Comparison of ENCODE assay signal across 20 cellular contexts in the genomic region with DNA sequence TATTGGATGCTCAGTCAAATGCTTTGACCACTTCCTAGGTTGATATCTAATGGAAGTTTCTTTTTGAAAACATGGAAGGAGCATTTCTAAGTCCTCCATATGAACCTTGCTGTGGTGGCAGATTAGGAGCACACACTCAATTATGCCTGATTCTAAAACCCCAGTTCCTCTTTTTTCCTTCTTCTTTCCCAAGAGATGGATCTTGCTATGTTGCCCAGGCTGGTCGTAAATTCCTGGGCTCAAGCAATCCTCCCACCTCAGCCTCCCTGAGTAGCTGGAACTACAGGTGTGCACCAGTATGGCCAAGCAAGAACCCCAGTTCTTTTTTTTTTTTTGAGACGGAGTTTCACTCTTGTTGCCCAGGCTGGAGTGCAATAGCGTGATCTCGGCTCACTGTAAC. TPM values are rescaled to one million over a fixed set of nuclear protein-coding genes. Genes with fewer than 3 reads are reported as not detected.
DNase-seq lines count a peak whose midpoint lies in the region; ATAC-seq and TF ChIP-seq lines count a peak whose summit lies in the region.
"Had no signal": no experiment of that assay in that cellular context is flagged by ENCODE, and none has a peak within 500 bp of the region (broad histone marks: within the 10 kb centered on the region; RNA-seq: fewer than 3 reads in every experiment).

No MANE protein-coding gene starts in this region.

- H3K27me3 Mint-ChIP-seq in MCF 10A (ENCODE audit: insufficient read depth, unreplicated experiment): no peaks in the 10 kb centered on the region

- 97 to 98% (median 98%) methylated on average over 4 of the region's 4 CpGs for WGBS in psoas muscle, 3 donors
- 84 to 94% methylated on average over 4 of the region's 4 CpGs for WGBS in lower leg skin, 2 donors

- no peaks in the 10 kb centered on the region for H3K36me3 ChIP-seq in breast epithelium
- peaks cover 0 to 6% of the 10 kb centered on the region in 2 donors for H3K36me3 ChIP-seq in ascending aorta
- no peaks in the 10 kb centered on the region for H3K36me3 ChIP-seq in psoas muscle (ENCODE audit: insufficient read depth in 1 of 2, low read depth in 1 of 2)
- H3K36me3 ChIP-seq: BE2C had no signal

- H3K27ac ChIP-seq in breast epithelium (no peak overlapping the region), ascending aorta (peak overlapping the region; percentile 78 to 82), psoas muscle (no peak overlapping the region)

- no peak overlapping the region for H3K4me3 Mint-ChIP-seq in MCF 10A (ENCODE audit: unreplicated experiment)
- H3K4me3 Mint-ChIP-seq: CD4-positive, CD25-positive, alpha-beta regulatory T cell had no signal

- no peak for ATAC-seq in psoas muscle
- no peak for ATAC-seq in GM21447 (IDR thresholded peaks at IDR 0.05; ENCODE audit: unreplicated experiment)
- no peak for ATAC-seq in GM21526 (IDR thresholded peaks at IDR 0.05; ENCODE audit: low FRiP score, unreplicated experiment)

- H3K36me3 Mint-ChIP-seq in MCF 10A (ENCODE audit: insufficient read depth, unreplicated experiment): peaks cover 4% of the 10 kb centered on the region
- H3K36me3 Mint-ChIP-seq: CD4-positive, CD25-positive, alpha-beta regulatory T cell had no signal

- DNase-seq in breast epithelium (ENCODE audit: low spot score in 2 of 2) (no peak), MCF 10A (ENCODE audit: unreplicated experiment) (no peak), ascending aorta (ENCODE audit: low spot score in 2 of 2) (no peak), psoas muscle (no peak), NCI-H526 (lab: John Stamatoyannopoulos, UW) (no peak), lower leg skin (ENCODE audit: low spot score in 2 of 2) (no peak)
- DNase-seq: BE2C; CD4-positive, CD25-positive, alpha-beta regulatory T cell; GF-D8; NCI-H1694 treated with DMSO at 0.1 percent for 48 hours; NCI-H748 treated with DMSO at 0.1 percent for 48 hours; NK-92 treated with Interleukin-12 subunit alpha and Interleukin-12 subunit beta, amount 100 ng/mL, for 24 hours; Right ventricle myocardium superior had no signal

- no TSS peak for BruUV-seq in MCF 10A (replicated peaks; lab: Mats Ljungman, UMichigan)

- intact Hi-C loops in breast epithelium (cut with DNase I; ENCODE audit: low total_unique reads): no loop called here
- intact Hi-C loops in MCF 10A (cut with micrococcal nuclease): no loop called here
- intact Hi-C loops in ascending aorta (cut with DNase I): loop anchor here (5.0 kb wide), 3 partner anchors 102 to 158 kb away; partner anchors contain the start of gene IRAG1
- intact Hi-C loops in psoas muscle (cut with DNase I): no loop called here
- intact Hi-C loops in lower leg skin (cut with DNase I; ENCODE audit: low total_unique reads): no loop called here

- TF ChIP-seq CTCF in breast epithelium (IDR thresholded peaks at IDR 0.05) (no peak), MCF 10A (IDR thresholded peaks at IDR 0.05; ENCODE audit: unreplicated experiment) (no peak), ascending aorta (IDR thresholded peaks at IDR 0.05) (no peak), psoas muscle (IDR thresholded peaks at IDR 0.05) (no peak), lower leg skin (IDR thresholded peaks at IDR 0.05) (no peak)

- H3K9me3 ChIP-seq in breast epithelium (no peaks in the 10 kb centered on the region), ascending aorta (no peaks in the 10 kb centered on the region), psoas muscle (no peaks in the 10 kb centered on the region)
- H3K9me3 ChIP-seq: BE2C had no signal

- TF ChIP-seq POLR2A in breast epithelium (IDR thresholded peaks at IDR 0.05): no peak
- no peak for TF ChIP-seq POLR2A in lower leg skin (IDR thresholded peaks at IDR 0.05)

- H3K4me1 ChIP-seq in breast epithelium (no peaks in the 10 kb centered on the region), ascending aorta (peaks cover 0 to 32% of the 10 kb centered on the region in 2 donors), psoas muscle (peaks cover 6% of the 10 kb centered on the region)
- H3K4me1 ChIP-seq: BE2C had no signal

- no peaks in the 10 kb centered on the region for H3K9me3 Mint-ChIP-seq in MCF 10A (ENCODE audit: unreplicated experiment)
- H3K9me3 Mint-ChIP-seq: CD4-positive, CD25-positive, alpha-beta regulatory T cell had no signal

- H3K4me1 Mint-ChIP-seq in MCF 10A (ENCODE audit: insufficient read depth, unreplicated experiment): peaks cover 5% of the 10 kb centered on the region
- H3K4me1 Mint-ChIP-seq: CD4-positive, CD25-positive, alpha-beta regulatory T cell had no signal

- H3K27me3 ChIP-seq in breast epithelium: no peaks in the 10 kb centered on the region
- no peaks in the 10 kb centered on the region for H3K27me3 ChIP-seq in ascending aorta
- no peaks in the 10 kb centered on the region for H3K27me3 ChIP-seq in psoas muscle (ENCODE audit: insufficient read depth in 3 of 3, low read length in 2 of 3)
- H3K27me3 ChIP-seq: BE2C had no signal

- H3K27ac Mint-ChIP-seq in MCF 10A (ENCODE audit: low read depth, unreplicated experiment): no peak overlapping the region

- H3K4me3 ChIP-seq in breast epithelium (peak overlapping the region in 2 of 3 donors; percentile 5 to 33), ascending aorta (peak overlapping the region in 1 of 2 donors; percentile 48), psoas muscle (peak overlapping the region; percentile 26), lower leg skin (ENCODE audit: low read depth, poor library complexity, severe bottlenecking) (no peak overlapping the region)

- POLR2A ChIA-PET in MCF 10A (lab: Yijun Ruan, JAX): interaction anchor here (1.2 to 1.8 kb wide), 2 partner anchors 19 to 39 kb away, joined by 3 to 7 read pairs; no protein-coding TSS in a partner anchor

- CTCF ChIA-PET in MCF 10A (lab: Yijun Ruan, JAX): interaction anchor here (0.7 to 1.7 kb wide), 10 partner anchors 10 to 160 kb away, joined by 3 to 9 read pairs (median 3); partner anchors contain the start of gene RNF141

RNA-seq across cellular contexts. Expression of gene LYVE1, which starts 3.0 kb away (rescaled TPM):
- total RNA-seq in breast epithelium: 100 to 1,000 TPM in 1 of 3 donors, 10 to 100 TPM in 2; 39.2 to 218 (median 51.8) TPM
- not detected in 2 replicates for total RNA-seq in MCF 10A (2022)
- total RNA-seq in ascending aorta: 66.3 TPM
- total RNA-seq in psoas muscle: 10 to 100 TPM; 17.4 to 37.0 (median 32.8) TPM
- 10 to 100 TPM in 1 of 3 donors, 1 to 10 TPM in 2; 5.2 to 12.9 (median 5.7) TPM for polyA plus RNA-seq in psoas muscle
- total RNA-seq in lower leg skin: 10 to 100 TPM; 14.3 to 29.0 (median 20.6) TPM
- total RNA-seq: A172; CD4-positive, CD25-positive, alpha-beta regulatory T cell; LHCN-M2; NCI-H460; OCI-LY7 had no signal
- polyA plus RNA-seq: CD4-positive, CD25-positive, alpha-beta regulatory T cell; H1 had no signal

RNA-seq across cellular contexts. Expression of gene RNF141, which starts 24.5 kb away (rescaled TPM):
- total RNA-seq in breast epithelium (10 to 100 TPM; 31.1 to 54.1 (median 45.8) TPM), MCF 10A (2022) (28.4 and 41.8 TPM in 2 replicates), ascending aorta (10.9 TPM), psoas muscle (10 to 100 TPM; 16.6 to 42.2 (median 36.1) TPM), lower leg skin (10 to 100 TPM; 70.6 to 74.9 (median 74.2) TPM)
- 10 to 100 TPM in 2 of 3 donors, 1 to 10 TPM in 1; 5.0 to 13.7 (median 11.7) TPM for polyA plus RNA-seq in psoas muscle

Comparison
In these comparisons a context has a peak if more than half of its experiments do, and no peak if none do; other contexts are left out.
1. RNA of gene LYVE1, which starts 3.0 kb away (total RNA-seq): 66.3 TPM in ascending aorta (single experiment), 39.2 to 218 TPM in breast epithelium, 17.4 to 37.0 TPM in psoas muscle and 14.3 to 29.0 TPM in lower leg skin; not detected in MCF 10A; every median in the first group is over 10 times any median in the second.
2. H3K27ac ChIP-seq: peak in ascending aorta (2 of 2); none in breast epithelium (0 of 2) and psoas muscle (single experiment).